16 cellular contexts compared by ENCODE assay signal in genomic region chr9:128870128-128870940, GRCh38.
"Had no signal": no experiment of that assay in that cellular context is flagged by ENCODE, and none has a peak within 500 bp of the region (broad histone marks: within the 10 kb centered on the region; RNA-seq: fewer than 3 reads in every experiment).

No MANE protein-coding gene starts in this region.

- H3K9me3 ChIP-seq: tibial nerve had no signal

- H3K4me3 ChIP-seq: lung, tibial nerve had no signal

- H3K4me3 Mint-ChIP-seq: activated CD4-positive, alpha-beta T cell treated with anti-CD3 and anti-CD28 coated beads, Interleukin-2, amount 10 ng/mL, durations not matched to agents 7 days and 5 days; endodermal cell; naive B cell; T-helper 17 cell had no signal

- H3K27ac Mint-ChIP-seq: activated CD4-positive, alpha-beta T cell treated with anti-CD3 and anti-CD28 coated beads, Interleukin-2, amount 10 ng/mL, durations not matched to agents 7 days and 5 days; activated T-helper 2 cell treated with anti-CD3 and anti-CD28 coated beads, Interferon-gamma antibody, Interleukin-2, Interleukin-4, amounts not matched to agents 10 μg/mL and 5 μg/mL and 100 μg/mL, durations not matched to agents 14 hours and 24 hours and 36 hours; endodermal cell; progenitor cell of endocrine pancreas; T-helper 17 cell had no signal

- DNase-seq: activated CD4-positive, alpha-beta T cell treated with anti-CD3 and anti-CD28 coated beads, Interleukin-2, amount 10 ng/mL, durations not matched to agents 7 days and 5 days; activated CD4-positive, CD25-positive, alpha-beta regulatory T cell; amygdala; endodermal cell; hypothalamus; naive B cell; right cardiac atrium; small intestine; T-helper 17 cell had no signal

- H3K27ac ChIP-seq: tibial nerve had no signal

- H3K9me3 Mint-ChIP-seq: activated CD4-positive, alpha-beta T cell treated with anti-CD3 and anti-CD28 coated beads, Interleukin-2, amount 10 ng/mL, durations not matched to agents 7 days and 5 days; activated naive CD4-positive, alpha-beta T cell treated with anti-CD3 and anti-CD28 coated beads, Interleukin-2, amount 50 U/mL, for 72 hours; activated T-helper 2 cell treated with anti-CD3 and anti-CD28 coated beads, Interferon-gamma antibody, Interleukin-2, Interleukin-4, amounts not matched to agents 10 μg/mL and 5 μg/mL and 100 μg/mL, durations not matched to agents 14 hours and 24 hours and 36 hours; endodermal cell; naive B cell had no signal

- ATAC-seq: activated naive CD4-positive, alpha-beta T cell treated with anti-CD3 and anti-CD28 coated beads, Interleukin-2, amount 50 U/mL, for 72 hours; esophagus mucosa; right cardiac atrium; T-helper 17 cell had no signal

- H3K27me3 Mint-ChIP-seq: activated CD4-positive, alpha-beta T cell treated with anti-CD3 and anti-CD28 coated beads, Interleukin-2, amount 10 ng/mL, durations not matched to agents 7 days and 5 days; naive B cell; progenitor cell of endocrine pancreas; T-helper 17 cell had no signal

- H3K4me1 Mint-ChIP-seq: endodermal cell, naive B cell had no signal

- H3K36me3 Mint-ChIP-seq: activated naive CD4-positive, alpha-beta T cell treated with anti-CD3 and anti-CD28 coated beads, Interleukin-2, amount 50 U/mL, for 72 hours; naive B cell had no signal

- H3K4me1 ChIP-seq: tibial nerve had no signal

- FAIRE-seq: small intestine, TTC549 had no signal
